In the genomic region with DNA sequence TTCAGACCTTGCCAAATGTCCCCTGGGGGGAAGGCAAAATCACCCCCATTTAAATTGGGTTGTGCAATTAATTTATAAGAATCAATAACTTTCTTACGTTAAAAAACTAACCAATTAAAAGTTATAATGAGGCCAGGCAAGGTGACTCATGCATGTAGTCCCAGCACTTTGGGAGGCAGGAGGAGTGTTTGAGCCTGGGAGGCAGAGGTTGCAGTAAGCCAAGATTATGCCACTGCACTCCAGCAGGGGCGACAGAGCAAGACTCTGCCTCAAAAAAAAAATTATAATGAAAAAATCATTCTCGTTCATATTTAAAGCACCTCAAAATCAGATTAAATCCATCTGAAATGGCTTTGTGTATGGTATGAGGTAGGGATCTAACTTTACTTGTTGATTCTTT, we compare ENCODE assay signal across 1 cellular context.
TF ChIP-seq lines count a peak whose summit lies in the region.

No MANE protein-coding gene starts in this region.

TF ChIP-seq in K562, 482 proteins besides CTCF, POLR2A, EP300 and RAD21:
- TF ChIP-seq, protein P1, sequence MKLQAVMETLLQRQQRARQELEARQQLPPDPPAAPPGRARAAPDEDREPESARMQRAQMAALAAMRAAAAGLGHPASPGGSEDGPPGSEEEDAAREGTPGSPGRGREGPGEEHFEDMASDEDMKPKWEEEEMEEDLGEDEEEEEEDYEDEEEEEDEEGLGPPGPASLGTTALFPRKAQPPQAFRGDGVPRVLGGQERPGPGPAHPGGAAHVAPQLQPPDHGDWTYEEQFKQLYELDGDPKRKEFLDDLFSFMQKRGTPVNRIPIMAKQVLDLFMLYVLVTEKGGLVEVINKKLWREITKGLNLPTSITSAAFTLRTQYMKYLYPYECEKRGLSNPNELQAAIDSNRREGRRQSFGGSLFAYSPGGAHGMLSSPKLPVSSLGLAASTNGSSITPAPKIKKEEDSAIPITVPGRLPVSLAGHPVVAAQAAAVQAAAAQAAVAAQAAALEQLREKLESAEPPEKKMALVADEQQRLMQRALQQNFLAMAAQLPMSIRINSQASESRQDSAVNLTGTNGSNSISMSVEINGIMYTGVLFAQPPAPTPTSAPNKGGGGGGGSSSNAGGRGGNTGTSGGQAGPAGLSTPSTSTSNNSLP (IDR thresholded peaks at IDR 0.05; ENCODE audit: borderline replicate concordance, low read depth, low read length), result no peak
- TF ChIP-seq FOXA3 (CRISPR knock-in tag; conservative IDR thresholded peaks at IDR 0.05 in 1 of 2, IDR thresholded peaks at IDR 0.05 in 1 of 2), result no peak
- TF ChIP-seq ZBTB34 (CRISPR knock-in tag; IDR thresholded peaks at IDR 0.05), result no peak
- TF ChIP-seq NFRKB (IDR thresholded peaks at IDR 0.05; ENCODE audit: low read depth), result no peak
- TF ChIP-seq CEBPZ (IDR thresholded peaks at IDR 0.05; ENCODE audit: borderline replicate concordance, low read depth, low read length), result no peak
- no peak for TF ChIP-seq EHMT2 (IDR thresholded peaks at IDR 0.05)
- TF ChIP-seq ZNF174 (CRISPR knock-in tag; IDR thresholded peaks at IDR 0.05), result no peak
- TF ChIP-seq KLF13 (tag; IDR thresholded peaks at IDR 0.05; ENCODE audit: borderline replicate concordance, low read depth), result no peak
- no peak for TF ChIP-seq MCM3 (IDR thresholded peaks at IDR 0.05)
- no peak for TF ChIP-seq SMARCE1 (IDR thresholded peaks at IDR 0.05)
- no peak for TF ChIP-seq ZNF778 (CRISPR knock-in tag; IDR thresholded peaks at IDR 0.05)
- peak; percentile 29; the same call in 1 of the 2 replicates for TF ChIP-seq JUND (IDR thresholded peaks at IDR 0.05; ENCODE audit: borderline replicate concordance, low read depth, low read length)
- TF ChIP-seq JUND (tag; IDR thresholded peaks at IDR 0.05; ENCODE audit: borderline replicate concordance, low read depth, low read length), result no peak; the same call in 2 of the 3 replicates
- no peak for TF ChIP-seq CBX3 (IDR thresholded peaks at IDR 0.05; ENCODE audit: borderline replicate concordance in 1 of 2, low read length in 2 of 2)
- peak; percentile 63 for TF ChIP-seq ZNF384 (IDR thresholded peaks at IDR 0.05; ENCODE audit: low read depth, low read length)
- TF ChIP-seq ATF3 (IDR thresholded peaks at IDR 0.05), result peak; percentile 56
- TF ChIP-seq ATF3 (CRISPR knock-in tag; conservative IDR thresholded peaks at IDR 0.05), result no peak
- TF ChIP-seq ZNF263 (CRISPR knock-in tag; IDR thresholded peaks at IDR 0.05; ENCODE audit: borderline replicate concordance), result no peak
- TF ChIP-seq YBX1 (IDR thresholded peaks at IDR 0.05), result no peak
- no peak for TF ChIP-seq HES1 (IDR thresholded peaks at IDR 0.05; ENCODE audit: low read depth)
- no peak for TF ChIP-seq KAT7 (CRISPR knock-in tag; IDR thresholded peaks at IDR 0.05; ENCODE audit: borderline replicate concordance)
